ENCODE assay signal across 1 cellular context in the genomic region with DNA sequence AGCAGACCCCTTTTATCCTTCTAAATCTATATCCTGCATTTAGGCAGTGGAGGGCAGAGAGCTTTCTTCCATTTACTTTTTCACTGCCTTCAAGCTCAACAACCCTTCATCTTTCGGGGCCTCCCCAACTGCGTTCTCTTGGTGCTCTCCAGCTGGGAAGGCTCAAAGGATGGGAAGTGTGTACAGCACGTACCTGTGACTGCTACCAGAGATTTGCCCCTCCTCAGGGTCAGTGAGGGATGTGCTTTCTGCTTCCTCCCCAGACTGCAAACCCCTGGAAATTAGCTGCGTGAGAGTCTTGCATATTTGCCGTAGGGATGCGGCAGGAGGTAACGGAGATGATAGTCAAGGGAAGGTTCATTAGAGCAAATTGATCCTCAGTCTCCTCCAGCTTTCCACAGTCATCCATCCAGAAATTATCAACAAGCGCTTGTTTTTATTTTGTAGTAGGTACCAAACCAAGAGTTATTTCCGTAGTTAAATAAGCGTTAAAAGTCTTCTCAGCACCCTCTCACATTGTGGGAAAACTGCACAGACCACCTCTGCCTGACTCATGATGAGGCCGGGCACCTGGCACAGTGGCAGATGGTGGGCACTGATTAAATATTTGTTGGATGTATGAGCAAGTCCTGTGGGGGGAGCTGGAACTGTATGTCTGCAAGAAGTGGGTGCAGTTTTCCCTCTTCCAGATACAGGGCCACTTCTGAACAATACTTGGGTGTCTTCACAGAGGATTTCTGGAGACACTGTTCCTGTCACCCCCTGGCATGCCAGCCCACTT.
TF ChIP-seq lines count a peak whose summit lies in the region.

No MANE protein-coding gene starts in this region.

TF ChIP-seq in GM23338, 12 proteins besides CTCF, POLR2A, EP300 and RAD21 (continued from another document):
- TF ChIP-seq, protein P1, sequence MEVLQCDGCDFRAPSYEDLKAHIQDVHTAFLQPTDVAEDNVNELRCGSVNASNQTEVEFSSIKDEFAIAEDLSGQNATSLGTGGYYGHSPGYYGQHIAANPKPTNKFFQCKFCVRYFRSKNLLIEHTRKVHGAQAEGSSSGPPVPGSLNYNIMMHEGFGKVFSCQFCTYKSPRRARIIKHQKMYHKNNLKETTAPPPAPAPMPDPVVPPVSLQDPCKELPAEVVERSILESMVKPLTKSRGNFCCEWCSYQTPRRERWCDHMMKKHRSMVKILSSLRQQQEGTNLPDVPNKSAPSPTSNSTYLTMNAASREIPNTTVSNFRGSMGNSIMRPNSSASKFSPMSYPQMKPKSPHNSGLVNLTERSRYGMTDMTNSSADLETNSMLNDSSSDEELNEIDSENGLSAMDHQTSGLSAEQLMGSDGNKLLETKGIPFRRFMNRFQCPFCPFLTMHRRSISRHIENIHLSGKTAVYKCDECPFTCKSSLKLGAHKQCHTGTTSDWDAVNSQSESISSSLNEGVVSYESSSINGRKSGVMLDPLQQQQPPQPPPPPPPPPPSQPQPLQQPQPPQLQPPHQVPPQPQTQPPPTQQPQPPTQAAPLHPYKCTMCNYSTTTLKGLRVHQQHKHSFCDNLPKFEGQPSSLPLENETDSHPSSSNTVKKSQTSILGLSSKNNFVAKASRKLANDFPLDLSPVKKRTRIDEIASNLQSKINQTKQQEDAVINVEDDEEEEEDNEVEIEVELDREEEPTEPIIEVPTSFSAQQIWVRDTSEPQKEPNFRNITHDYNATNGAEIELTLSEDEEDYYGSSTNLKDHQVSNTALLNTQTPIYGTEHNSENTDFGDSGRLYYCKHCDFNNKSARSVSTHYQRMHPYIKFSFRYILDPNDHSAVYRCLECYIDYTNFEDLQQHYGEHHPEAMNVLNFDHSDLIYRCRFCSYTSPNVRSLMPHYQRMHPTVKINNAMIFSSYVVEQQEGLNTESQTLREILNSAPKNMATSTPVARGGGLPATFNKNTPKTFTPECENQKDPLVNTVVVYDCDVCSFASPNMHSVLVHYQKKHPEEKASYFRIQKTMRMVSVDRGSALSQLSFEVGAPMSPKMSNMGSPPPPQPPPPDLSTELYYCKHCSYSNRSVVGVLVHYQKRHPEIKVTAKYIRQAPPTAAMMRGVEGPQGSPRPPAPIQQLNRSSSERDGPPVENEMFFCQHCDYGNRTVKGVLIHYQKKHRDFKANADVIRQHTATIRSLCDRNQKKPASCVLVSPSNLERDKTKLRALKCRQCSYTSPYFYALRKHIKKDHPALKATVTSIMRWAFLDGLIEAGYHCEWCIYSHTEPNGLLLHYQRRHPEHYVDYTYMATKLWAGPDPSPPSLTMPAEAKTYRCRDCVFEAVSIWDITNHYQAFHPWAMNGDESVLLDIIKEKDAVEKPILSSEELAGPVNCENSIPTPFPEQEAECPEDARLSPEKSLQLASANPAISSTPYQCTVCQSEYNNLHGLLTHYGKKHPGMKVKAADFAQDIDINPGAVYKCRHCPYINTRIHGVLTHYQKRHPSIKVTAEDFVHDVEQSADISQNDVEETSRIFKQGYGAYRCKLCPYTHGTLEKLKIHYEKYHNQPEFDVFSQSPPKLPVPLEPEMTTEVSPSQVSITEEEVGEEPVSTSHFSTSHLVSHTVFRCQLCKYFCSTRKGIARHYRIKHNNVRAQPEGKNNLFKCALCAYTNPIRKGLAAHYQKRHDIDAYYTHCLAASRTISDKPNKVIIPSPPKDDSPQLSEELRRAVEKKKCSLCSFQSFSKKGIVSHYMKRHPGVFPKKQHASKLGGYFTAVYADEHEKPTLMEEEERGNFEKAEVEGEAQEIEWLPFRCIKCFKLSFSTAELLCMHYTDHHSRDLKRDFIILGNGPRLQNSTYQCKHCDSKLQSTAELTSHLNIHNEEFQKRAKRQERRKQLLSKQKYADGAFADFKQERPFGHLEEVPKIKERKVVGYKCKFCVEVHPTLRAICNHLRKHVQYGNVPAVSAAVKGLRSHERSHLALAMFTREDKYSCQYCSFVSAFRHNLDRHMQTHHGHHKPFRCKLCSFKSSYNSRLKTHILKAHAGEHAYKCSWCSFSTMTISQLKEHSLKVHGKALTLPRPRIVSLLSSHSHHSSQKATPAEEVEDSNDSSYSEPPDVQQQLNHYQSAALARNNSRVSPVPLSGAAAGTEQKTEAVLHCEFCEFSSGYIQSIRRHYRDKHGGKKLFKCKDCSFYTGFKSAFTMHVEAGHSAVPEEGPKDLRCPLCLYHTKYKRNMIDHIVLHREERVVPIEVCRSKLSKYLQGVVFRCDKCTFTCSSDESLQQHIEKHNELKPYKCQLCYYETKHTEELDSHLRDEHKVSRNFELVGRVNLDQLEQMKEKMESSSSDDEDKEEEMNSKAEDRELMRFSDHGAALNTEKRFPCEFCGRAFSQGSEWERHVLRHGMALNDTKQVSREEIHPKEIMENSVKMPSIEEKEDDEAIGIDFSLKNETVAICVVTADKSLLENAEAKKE (CRISPR knock-in tag; IDR thresholded peaks at IDR 0.05): no peak
- TF ChIP-seq ZNF114 (CRISPR knock-in tag; IDR thresholded peaks at IDR 0.05) (no peak), ZNF331 (CRISPR knock-in tag; IDR thresholded peaks at IDR 0.05; ENCODE audit: low read depth) (no peak)
